1 cellular context compared by ENCODE assay signal in genomic region chr12:47852096-47852571, GRCh38.
TF ChIP-seq lines count a peak whose summit lies in the region.

No MANE protein-coding gene starts in this region.

TF ChIP-seq in HepG2, 621 proteins besides CTCF, POLR2A, EP300 and RAD21 (continued from another document):
- TF ChIP-seq, protein P1, sequence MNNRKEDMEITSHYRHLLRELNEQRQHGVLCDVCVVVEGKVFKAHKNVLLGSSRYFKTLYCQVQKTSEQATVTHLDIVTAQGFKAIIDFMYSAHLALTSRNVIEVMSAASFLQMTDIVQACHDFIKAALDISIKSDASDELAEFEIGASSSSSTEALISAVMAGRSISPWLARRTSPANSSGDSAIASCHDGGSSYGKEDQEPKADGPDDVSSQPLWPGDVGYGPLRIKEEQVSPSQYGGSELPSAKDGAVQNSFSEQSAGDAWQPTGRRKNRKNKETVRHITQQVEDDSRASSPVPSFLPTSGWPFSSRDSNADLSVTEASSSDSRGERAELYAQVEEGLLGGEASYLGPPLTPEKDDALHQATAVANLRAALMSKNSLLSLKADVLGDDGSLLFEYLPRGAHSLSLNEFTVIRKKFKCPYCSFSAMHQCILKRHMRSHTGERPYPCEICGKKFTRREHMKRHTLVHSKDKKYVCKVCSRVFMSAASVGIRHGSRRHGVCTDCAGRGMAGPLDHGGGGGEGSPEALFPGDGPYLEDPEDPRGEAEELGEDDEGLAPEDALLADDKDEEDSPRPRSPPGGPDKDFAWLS (CRISPR knock-in tag; IDR thresholded peaks at IDR 0.05; ENCODE audit: borderline replicate concordance): no peak
- TF ChIP-seq PREB (CRISPR knock-in tag; IDR thresholded peaks at IDR 0.05) (no peak), KDM6A (CRISPR knock-in tag; IDR thresholded peaks at IDR 0.05; ENCODE audit: low read depth) (peak; percentile 77), ARID2 (CRISPR knock-in tag; IDR thresholded peaks at IDR 0.05; ENCODE audit: borderline replicate concordance) (no peak), THAP11 (CRISPR knock-in tag; IDR thresholded peaks at IDR 0.05) (peak; percentile 34; the same call in 1 of the 2 replicates), ZNF253 (CRISPR knock-in tag; IDR thresholded peaks at IDR 0.05; ENCODE audit: borderline replicate concordance) (no peak), MYPOP (CRISPR knock-in tag; IDR thresholded peaks at IDR 0.05) (peak; percentile 57; the same call in 1 of the 2 replicates)
